1 cellular context compared by ENCODE assay signal in genomic region chr9:128771745-128772519, GRCh38.
TF ChIP-seq lines count a peak whose summit lies in the region.

Gene ZER1, minus strand, starts transcription at chr9:128771927. Its CDS starts 16,362 bp downstream, at chr9:128755565.

TF ChIP-seq in HepG2, 621 proteins besides CTCF, POLR2A, EP300 and RAD21 (continued from another document and continues in another):
- TF ChIP-seq, protein P1, sequence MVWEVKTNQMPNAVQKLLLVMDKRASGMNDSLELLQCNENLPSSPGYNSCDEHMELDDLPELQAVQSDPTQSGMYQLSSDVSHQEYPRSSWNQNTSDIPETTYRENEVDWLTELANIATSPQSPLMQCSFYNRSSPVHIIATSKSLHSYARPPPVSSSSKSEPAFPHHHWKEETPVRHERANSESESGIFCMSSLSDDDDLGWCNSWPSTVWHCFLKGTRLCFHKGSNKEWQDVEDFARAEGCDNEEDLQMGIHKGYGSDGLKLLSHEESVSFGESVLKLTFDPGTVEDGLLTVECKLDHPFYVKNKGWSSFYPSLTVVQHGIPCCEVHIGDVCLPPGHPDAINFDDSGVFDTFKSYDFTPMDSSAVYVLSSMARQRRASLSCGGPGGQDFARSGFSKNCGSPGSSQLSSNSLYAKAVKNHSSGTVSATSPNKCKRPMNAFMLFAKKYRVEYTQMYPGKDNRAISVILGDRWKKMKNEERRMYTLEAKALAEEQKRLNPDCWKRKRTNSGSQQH (CRISPR knock-in tag; IDR thresholded peaks at IDR 0.05; ENCODE audit: low read depth): peak; percentile 60; the same call in 1 of the 2 replicates
- no peak for TF ChIP-seq ZNF432 (CRISPR knock-in tag; IDR thresholded peaks at IDR 0.05; ENCODE audit: borderline replicate concordance)
- peak; percentile 56; the same call in 1 of the 2 replicates for TF ChIP-seq NFKB2 (CRISPR knock-in tag; IDR thresholded peaks at IDR 0.05; ENCODE audit: borderline replicate concordance)
- TF ChIP-seq ZNF160 (CRISPR knock-in tag; IDR thresholded peaks at IDR 0.05): 0 out of 2 replicates have a peak, but pooled peaks have one; percentile 32
- TF ChIP-seq RXRA (CRISPR knock-in tag; IDR thresholded peaks at IDR 0.05): peak; percentile 73; the same call in 1 of the 2 replicates
- peak; percentile 83; the same call in 1 of the 2 replicates for TF ChIP-seq KAT7 (CRISPR knock-in tag; IDR thresholded peaks at IDR 0.05; ENCODE audit: borderline replicate concordance)
- TF ChIP-seq TEAD2 (CRISPR knock-in tag; IDR thresholded peaks at IDR 0.05): no peak
- TF ChIP-seq, protein P2, sequence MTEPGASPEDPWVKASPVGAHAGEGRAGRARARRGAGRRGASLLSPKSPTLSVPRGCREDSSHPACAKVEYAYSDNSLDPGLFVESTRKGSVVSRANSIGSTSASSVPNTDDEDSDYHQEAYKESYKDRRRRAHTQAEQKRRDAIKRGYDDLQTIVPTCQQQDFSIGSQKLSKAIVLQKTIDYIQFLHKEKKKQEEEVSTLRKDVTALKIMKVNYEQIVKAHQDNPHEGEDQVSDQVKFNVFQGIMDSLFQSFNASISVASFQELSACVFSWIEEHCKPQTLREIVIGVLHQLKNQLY (CRISPR knock-in tag; IDR thresholded peaks at IDR 0.05): 0 out of 2 replicates have a peak, but pooled peaks have one; percentile 32
- TF ChIP-seq HNF4A (CRISPR knock-in tag; IDR thresholded peaks at IDR 0.05): peak; percentile 37; the same call in 1 of the 2 replicates
- TF ChIP-seq, protein P3, sequence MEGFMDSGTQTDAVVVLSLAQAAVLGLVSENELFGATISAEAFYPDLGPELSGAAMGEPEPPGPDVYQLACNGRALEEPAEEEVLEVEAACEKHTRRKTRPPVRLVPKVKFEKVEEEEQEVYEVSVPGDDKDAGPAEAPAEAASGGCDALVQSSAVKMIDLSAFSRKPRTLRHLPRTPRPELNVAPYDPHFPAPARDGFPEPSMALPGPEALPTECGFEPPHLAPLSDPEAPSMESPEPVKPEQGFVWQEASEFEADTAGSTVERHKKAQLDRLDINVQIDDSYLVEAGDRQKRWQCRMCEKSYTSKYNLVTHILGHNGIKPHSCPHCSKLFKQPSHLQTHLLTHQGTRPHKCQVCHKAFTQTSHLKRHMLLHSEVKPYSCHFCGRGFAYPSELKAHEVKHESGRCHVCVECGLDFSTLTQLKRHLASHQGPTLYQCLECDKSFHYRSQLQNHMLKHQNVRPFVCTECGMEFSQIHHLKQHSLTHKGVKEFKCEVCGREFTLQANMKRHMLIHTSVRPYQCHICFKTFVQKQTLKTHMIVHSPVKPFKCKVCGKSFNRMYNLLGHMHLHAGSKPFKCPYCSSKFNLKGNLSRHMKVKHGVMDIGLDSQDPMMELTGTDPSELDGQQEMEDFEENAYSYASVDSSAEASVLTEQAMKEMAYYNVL (CRISPR knock-in tag; IDR thresholded peaks at IDR 0.05; ENCODE audit: borderline replicate concordance): peak; percentile 26; the same call in 1 of the 2 replicates
- TF ChIP-seq FOXO1 (CRISPR knock-in tag; IDR thresholded peaks at IDR 0.05): peak; percentile 94
- TF ChIP-seq ZBTB39 (CRISPR knock-in tag; IDR thresholded peaks at IDR 0.05): peak; percentile 85; the same call in 1 of the 2 replicates
- TF ChIP-seq ZFP90 (CRISPR knock-in tag; IDR thresholded peaks at IDR 0.05; ENCODE audit: borderline replicate concordance): peak; percentile 85
- TF ChIP-seq ATF7-NPFF (CRISPR knock-in tag; IDR thresholded peaks at IDR 0.05; ENCODE audit: low read depth): peak; percentile 74
- TF ChIP-seq THAP11 (CRISPR knock-in tag; IDR thresholded peaks at IDR 0.05): peak; percentile 94
- peak; percentile 95 for TF ChIP-seq ZNF792 (CRISPR knock-in tag; IDR thresholded peaks at IDR 0.05)
- TF ChIP-seq ZNF775 (CRISPR knock-in tag; IDR thresholded peaks at IDR 0.05; ENCODE audit: borderline replicate concordance): no peak
- peak; percentile 67; the same call in 1 of the 2 replicates for TF ChIP-seq RELA (CRISPR knock-in tag; IDR thresholded peaks at IDR 0.05)
- TF ChIP-seq, protein P4, sequence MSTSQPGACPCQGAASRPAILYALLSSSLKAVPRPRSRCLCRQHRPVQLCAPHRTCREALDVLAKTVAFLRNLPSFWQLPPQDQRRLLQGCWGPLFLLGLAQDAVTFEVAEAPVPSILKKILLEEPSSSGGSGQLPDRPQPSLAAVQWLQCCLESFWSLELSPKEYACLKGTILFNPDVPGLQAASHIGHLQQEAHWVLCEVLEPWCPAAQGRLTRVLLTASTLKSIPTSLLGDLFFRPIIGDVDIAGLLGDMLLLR (CRISPR knock-in tag; IDR thresholded peaks at IDR 0.05): peak; percentile 61; the same call in 1 of the 2 replicates
- TF ChIP-seq ZNF776 (CRISPR knock-in tag; IDR thresholded peaks at IDR 0.05): 0 out of 2 replicates have a peak, but pooled peaks have one; percentile 33
- peak; percentile 92 for TF ChIP-seq SAP130 (CRISPR knock-in tag; IDR thresholded peaks at IDR 0.05; ENCODE audit: low read depth)
- TF ChIP-seq POGZ (CRISPR knock-in tag; IDR thresholded peaks at IDR 0.05): peak; percentile 77
- peak; percentile 79 for TF ChIP-seq ZSCAN25 (CRISPR knock-in tag; IDR thresholded peaks at IDR 0.05)
- TF ChIP-seq ZFYVE20 (CRISPR knock-in tag; IDR thresholded peaks at IDR 0.05; ENCODE audit: borderline replicate concordance, low read depth): no peak
- no peak for TF ChIP-seq PRPF4 (IDR thresholded peaks at IDR 0.05; ENCODE audit: low read depth, low read length, poor library complexity, severe bottlenecking)
- no peak for TF ChIP-seq ZBTB1 (CRISPR knock-in tag; IDR thresholded peaks at IDR 0.05; ENCODE audit: borderline replicate concordance)
- TF ChIP-seq, protein P5, sequence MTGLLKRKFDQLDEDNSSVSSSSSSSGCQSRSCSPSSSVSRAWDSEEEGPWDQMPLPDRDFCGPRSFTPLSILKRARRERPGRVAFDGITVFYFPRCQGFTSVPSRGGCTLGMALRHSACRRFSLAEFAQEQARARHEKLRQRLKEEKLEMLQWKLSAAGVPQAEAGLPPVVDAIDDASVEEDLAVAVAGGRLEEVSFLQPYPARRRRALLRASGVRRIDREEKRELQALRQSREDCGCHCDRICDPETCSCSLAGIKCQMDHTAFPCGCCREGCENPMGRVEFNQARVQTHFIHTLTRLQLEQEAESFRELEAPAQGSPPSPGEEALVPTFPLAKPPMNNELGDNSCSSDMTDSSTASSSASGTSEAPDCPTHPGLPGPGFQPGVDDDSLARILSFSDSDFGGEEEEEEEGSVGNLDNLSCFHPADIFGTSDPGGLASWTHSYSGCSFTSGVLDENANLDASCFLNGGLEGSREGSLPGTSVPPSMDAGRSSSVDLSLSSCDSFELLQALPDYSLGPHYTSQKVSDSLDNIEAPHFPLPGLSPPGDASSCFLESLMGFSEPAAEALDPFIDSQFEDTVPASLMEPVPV (CRISPR knock-in tag; IDR thresholded peaks at IDR 0.05): peak; percentile 87; the same call in 1 of the 2 replicates
- no peak; the same call in 1 of the 2 replicates for TF ChIP-seq GZF1 (CRISPR knock-in tag; IDR thresholded peaks at IDR 0.05)
- TF ChIP-seq ZNF709 (CRISPR knock-in tag; IDR thresholded peaks at IDR 0.05): 0 out of 2 replicates have a peak, but pooled peaks have one; percentile 52
- TF ChIP-seq MIER2 (CRISPR knock-in tag; IDR thresholded peaks at IDR 0.05): no peak
- peak; percentile 83 for TF ChIP-seq ZKSCAN8 (CRISPR knock-in tag; IDR thresholded peaks at IDR 0.05; ENCODE audit: borderline replicate concordance)
- peak; percentile 92 for TF ChIP-seq BCL3 (CRISPR knock-in tag; IDR thresholded peaks at IDR 0.05)
- TF ChIP-seq DRAP1 (CRISPR knock-in tag; IDR thresholded peaks at IDR 0.05): peak; percentile 79
- peak; percentile 96 for TF ChIP-seq KMT2A (CRISPR knock-in tag; IDR thresholded peaks at IDR 0.05)
- peak in 1 of 2 experiments; percentile 8; a peak in 1 of 4 replicates for TF ChIP-seq NR2F1 (CRISPR knock-in tag; IDR thresholded peaks at IDR 0.05)
- peak; percentile 84; the same call in 1 of the 2 replicates for TF ChIP-seq TOE1 (CRISPR knock-in tag; IDR thresholded peaks at IDR 0.05)
- TF ChIP-seq, protein P6, sequence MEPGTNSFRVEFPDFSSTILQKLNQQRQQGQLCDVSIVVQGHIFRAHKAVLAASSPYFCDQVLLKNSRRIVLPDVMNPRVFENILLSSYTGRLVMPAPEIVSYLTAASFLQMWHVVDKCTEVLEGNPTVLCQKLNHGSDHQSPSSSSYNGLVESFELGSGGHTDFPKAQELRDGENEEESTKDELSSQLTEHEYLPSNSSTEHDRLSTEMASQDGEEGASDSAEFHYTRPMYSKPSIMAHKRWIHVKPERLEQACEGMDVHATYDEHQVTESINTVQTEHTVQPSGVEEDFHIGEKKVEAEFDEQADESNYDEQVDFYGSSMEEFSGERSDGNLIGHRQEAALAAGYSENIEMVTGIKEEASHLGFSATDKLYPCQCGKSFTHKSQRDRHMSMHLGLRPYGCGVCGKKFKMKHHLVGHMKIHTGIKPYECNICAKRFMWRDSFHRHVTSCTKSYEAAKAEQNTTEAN (CRISPR knock-in tag; conservative IDR thresholded peaks at IDR 0.05): no peak
- peak; percentile 87; the same call in 1 of the 2 replicates for TF ChIP-seq TOPORS (CRISPR knock-in tag; IDR thresholded peaks at IDR 0.05)
- peak; percentile 50 for TF ChIP-seq ZNF746 (CRISPR knock-in tag; IDR thresholded peaks at IDR 0.05)
- peak; percentile 45; the same call in 1 of the 2 replicates for TF ChIP-seq ZNF143 (CRISPR knock-in tag; IDR thresholded peaks at IDR 0.05)
- TF ChIP-seq ARNT2 (CRISPR knock-in tag; IDR thresholded peaks at IDR 0.05; ENCODE audit: low read depth): peak; percentile 80; the same call in 1 of the 2 replicates
- TF ChIP-seq TFAP4 (IDR thresholded peaks at IDR 0.05; ENCODE audit: borderline replicate concordance, low read depth): peak; percentile 39; the same call in 1 of the 2 replicates
- TF ChIP-seq, protein P7, sequence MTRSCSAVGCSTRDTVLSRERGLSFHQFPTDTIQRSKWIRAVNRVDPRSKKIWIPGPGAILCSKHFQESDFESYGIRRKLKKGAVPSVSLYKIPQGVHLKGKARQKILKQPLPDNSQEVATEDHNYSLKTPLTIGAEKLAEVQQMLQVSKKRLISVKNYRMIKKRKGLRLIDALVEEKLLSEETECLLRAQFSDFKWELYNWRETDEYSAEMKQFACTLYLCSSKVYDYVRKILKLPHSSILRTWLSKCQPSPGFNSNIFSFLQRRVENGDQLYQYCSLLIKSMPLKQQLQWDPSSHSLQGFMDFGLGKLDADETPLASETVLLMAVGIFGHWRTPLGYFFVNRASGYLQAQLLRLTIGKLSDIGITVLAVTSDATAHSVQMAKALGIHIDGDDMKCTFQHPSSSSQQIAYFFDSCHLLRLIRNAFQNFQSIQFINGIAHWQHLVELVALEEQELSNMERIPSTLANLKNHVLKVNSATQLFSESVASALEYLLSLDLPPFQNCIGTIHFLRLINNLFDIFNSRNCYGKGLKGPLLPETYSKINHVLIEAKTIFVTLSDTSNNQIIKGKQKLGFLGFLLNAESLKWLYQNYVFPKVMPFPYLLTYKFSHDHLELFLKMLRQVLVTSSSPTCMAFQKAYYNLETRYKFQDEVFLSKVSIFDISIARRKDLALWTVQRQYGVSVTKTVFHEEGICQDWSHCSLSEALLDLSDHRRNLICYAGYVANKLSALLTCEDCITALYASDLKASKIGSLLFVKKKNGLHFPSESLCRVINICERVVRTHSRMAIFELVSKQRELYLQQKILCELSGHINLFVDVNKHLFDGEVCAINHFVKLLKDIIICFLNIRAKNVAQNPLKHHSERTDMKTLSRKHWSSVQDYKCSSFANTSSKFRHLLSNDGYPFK (CRISPR knock-in tag; IDR thresholded peaks at IDR 0.05; ENCODE audit: borderline replicate concordance): peak; percentile 83; the same call in 1 of the 2 replicates
- TF ChIP-seq POLR2AphosphoS5 (IDR thresholded peaks at IDR 0.05; ENCODE audit: low read depth, low read length): peak; percentile 51; the same call in 1 of the 2 replicates
- TF ChIP-seq ZFP36L1 (CRISPR knock-in tag; IDR thresholded peaks at IDR 0.05): peak; percentile 80; the same call in 1 of the 2 replicates
- peak; percentile 56; the same call in 1 of the 2 replicates for TF ChIP-seq ZNF83 (CRISPR knock-in tag; IDR thresholded peaks at IDR 0.05; ENCODE audit: borderline replicate concordance)
- TF ChIP-seq ZBTB20 (CRISPR knock-in tag; IDR thresholded peaks at IDR 0.05; ENCODE audit: borderline replicate concordance, low read depth): no peak
- peak; percentile 87 for TF ChIP-seq FOXA3 (CRISPR knock-in tag; IDR thresholded peaks at IDR 0.05)
- TF ChIP-seq RFX5 (IDR thresholded peaks at IDR 0.05; ENCODE audit: low read depth, low read length): peak; percentile 79
